Comparison of ENCODE assay signal across 15 cellular contexts in genomic region chr2:26235089-26235488, GRCh38. TPM values are rescaled to one million over a fixed set of nuclear protein-coding genes. Genes with fewer than 3 reads are reported as not detected.
DNase-seq lines count a peak whose midpoint lies in the region; ATAC-seq and TF ChIP-seq lines count a peak whose summit lies in the region.
"Had no signal": no experiment of that assay in that cellular context is flagged by ENCODE, and none has a peak within 500 bp of the region (broad histone marks: within the 10 kb centered on the region; RNA-seq: fewer than 3 reads in every experiment).

No MANE protein-coding gene starts in this region.

- ATAC-seq in activated CD8-positive, alpha-beta T cell treated with anti-CD3 and anti-CD28 coated beads, Interleukin-2, amount 10 ng/mL, durations not matched to agents 7 days and 5 days: no peak

- no peak overlapping the region for H2BK5ac ChIP-seq in H9 (ENCODE audit: insufficient read length, low read length)

- H2BK12ac ChIP-seq in H9 (ENCODE audit: insufficient read length, low read depth, low read length): no peak overlapping the region

- H3K4me2 ChIP-seq in H9 (ENCODE audit: insufficient read depth, insufficient read length, low read length): no peak overlapping the region
- H3K4me2 ChIP-seq: BLaER1 treated with 17β-estradiol and CSF1 and Interleukin-3, amounts not matched to agents 10 nM and 100 nM had no signal

- CTCF ChIA-PET in activated CD8-positive, alpha-beta T cell treated with anti-CD3 and anti-CD28 coated beads, Interleukin-2, amount 10 ng/mL, durations not matched to agents 7 days and 5 days (lab: Charles Lee): interaction anchor here (0.7 to 2.1 kb wide), 5 partner anchors 9 to 343 kb away, joined by 3 to 7 read pairs (median 6); partner anchors contain the start of gene HADHA

- H4K8ac ChIP-seq in H9 (replicated peaks; ENCODE audit: insufficient read length, low read depth, low read length): no peak overlapping the region

- no peak overlapping the region for H2AK5ac ChIP-seq in H9 (ENCODE audit: insufficient read length, low read length)

- no peak overlapping the region for H3K4me3 Mint-ChIP-seq in H9
- no peak overlapping the region for H3K4me3 Mint-ChIP-seq in activated CD8-positive, alpha-beta T cell treated with anti-CD3 and anti-CD28 coated beads, Interleukin-2, amount 10 ng/mL, durations not matched to agents 7 days and 5 days
- H3K4me3 Mint-ChIP-seq: activated naive CD4-positive, alpha-beta T cell treated with anti-CD3 and anti-CD28 coated beads for 36 hours had no signal

- no peak for DNase-seq in AG09309 (ENCODE audit: low read depth)
- no peak for DNase-seq in H9
- no peak for DNase-seq in WERI-Rb-1
- no peak for DNase-seq in activated CD8-positive, alpha-beta T cell treated with anti-CD3 and anti-CD28 coated beads, Interleukin-2, amount 10 ng/mL, durations not matched to agents 7 days and 5 days
- DNase-seq in tibial nerve (ENCODE audit: low spot score in 2 of 2): no peak
- DNase-seq in globus pallidus (ENCODE audit: low spot score): no peak
- DNase-seq in activated T-cell treated with anti-CD3 and anti-CD28 coated beads, Interleukin-2, amount 50 U/mL, for 48 hours: no peak
- DNase-seq: activated CD4-positive, alpha-beta T cell treated with anti-CD3 and anti-CD28 coated beads, Interleukin-2, amount 50 U/mL, for 4 hours; activated naive CD4-positive, alpha-beta T cell treated with anti-CD3 and anti-CD28 coated beads for 36 hours; dorsolateral prefrontal cortex; NCI-H1105 treated with DMSO at 0.1 percent for 48 hours; NCI-H526 treated with DMSO at 0.1 percent for 48 hours; retina had no signal

- no peak overlapping the region for H3K23ac ChIP-seq in H9 (ENCODE audit: insufficient read length, low read depth, low read length)

- peaks cover 27 to 69% (median 36%) of the 10 kb centered on the region in 3 experiments for H3K36me3 Mint-ChIP-seq in H9 (ENCODE audit: insufficient read depth in 1 of 3, low read depth in 3 of 3)
- peaks cover 56% of the 10 kb centered on the region for H3K36me3 Mint-ChIP-seq in activated CD8-positive, alpha-beta T cell treated with anti-CD3 and anti-CD28 coated beads, Interleukin-2, amount 10 ng/mL, durations not matched to agents 7 days and 5 days (ENCODE audit: low read depth)

- no CpG with 5 or more reads among the region's 9 CpGs for WGBS in H9 (ENCODE audit: extremely low coverage, insufficient read length, low lambda C conversion rate)
- 74% methylated on average over 9 of the region's 9 CpGs for WGBS in liver
- WGBS in tibial nerve, 2 donors: 85 to 89% methylated on average over 9 of the region's 9 CpGs

- no peaks in the 10 kb centered on the region for H4K20me1 ChIP-seq in H9 (ENCODE audit: control insufficient read depth, insufficient read depth, insufficient read length)

- no peak for TF ChIP-seq POLR2A in tibial nerve (IDR thresholded peaks at IDR 0.05)

- H3K4ac ChIP-seq in H9 (ENCODE audit: low read depth, low read length): no peak overlapping the region

- no peaks in the 10 kb centered on the region for H3K27me3 Mint-ChIP-seq in H9 (ENCODE audit: low read depth)
- no peaks in the 10 kb centered on the region for H3K27me3 Mint-ChIP-seq in activated CD8-positive, alpha-beta T cell treated with anti-CD3 and anti-CD28 coated beads, Interleukin-2, amount 10 ng/mL, durations not matched to agents 7 days and 5 days (ENCODE audit: low read depth)

- H3K18ac ChIP-seq in H9 (ENCODE audit: insufficient read length, low read depth, low read length): no peak overlapping the region

- H3K79me2 ChIP-seq in H9 (ENCODE audit: insufficient read depth, low read length): no peaks in the 10 kb centered on the region; the same call in 1 of the 2 replicates

- H3K4me1 Mint-ChIP-seq in H9: peaks cover 0 to under 1% of the 10 kb centered on the region in 2 experiments; a peak in 1 of 4 replicates
- peaks cover under 1% of the 10 kb centered on the region for H3K4me1 Mint-ChIP-seq in activated CD8-positive, alpha-beta T cell treated with anti-CD3 and anti-CD28 coated beads, Interleukin-2, amount 10 ng/mL, durations not matched to agents 7 days and 5 days (ENCODE audit: low read depth)

- no peak for TF ChIP-seq EP300 in tibial nerve (IDR thresholded peaks at IDR 0.05)

- H3K4me1 ChIP-seq in H9 (ENCODE audit: insufficient read depth, low read length) (no peaks in the 10 kb centered on the region), liver (ENCODE audit: control insufficient read depth in 4 of 4, insufficient read depth in 4 of 4, low read length in 3 of 4) (peaks cover 8 to 25% (median 22%) of the 10 kb centered on the region in 4 donors), tibial nerve (peaks cover 0 to 23% (median 8%) of the 10 kb centered on the region in 4 donors)

- TF ChIP-seq RAD21 in liver (IDR thresholded peaks at IDR 0.05): peak; percentile 64 to 78

- H3K36me3 ChIP-seq in WERI-Rb-1 (peaks cover 64% of the 10 kb centered on the region), liver (ENCODE audit: control insufficient read depth in 4 of 4, insufficient read depth in 3 of 4, low read depth in 1 of 4, low read length in 3 of 4) (peaks cover 16 to 68% (median 57%) of the 10 kb centered on the region in 4 donors), tibial nerve (peaks cover 0 to 85% (median 27%) of the 10 kb centered on the region in 3 donors)

- no peaks in the 10 kb centered on the region for H3K9me3 Mint-ChIP-seq in H9
- no peaks in the 10 kb centered on the region for H3K9me3 Mint-ChIP-seq in activated CD8-positive, alpha-beta T cell treated with anti-CD3 and anti-CD28 coated beads, Interleukin-2, amount 10 ng/mL, durations not matched to agents 7 days and 5 days (ENCODE audit: insufficient read depth)
- H3K9me3 Mint-ChIP-seq: activated naive CD4-positive, alpha-beta T cell treated with anti-CD3 and anti-CD28 coated beads for 36 hours had no signal

- no peaks in the 10 kb centered on the region for H3K79me1 ChIP-seq in H9 (ENCODE audit: insufficient read depth, low read depth, low read length, poor library complexity, severe bottlenecking)

- no peak overlapping the region for H4K91ac ChIP-seq in H9 (ENCODE audit: insufficient read length, low read depth, low read length)

- POLR2A ChIA-PET in activated CD8-positive, alpha-beta T cell treated with anti-CD3 and anti-CD28 coated beads, Interleukin-2, amount 10 ng/mL, durations not matched to agents 7 days and 5 days (lab: Charles Lee): interaction anchor here (0.9 to 2.1 kb wide), 2 partner anchors 9 to 10 kb away, joined by 3 to 9 read pairs; partner anchors contain the start of genes HADHA and HADHB

- no peak overlapping the region for H4K5ac ChIP-seq in H9 (ENCODE audit: insufficient read length, low read depth, low read length)

- no peak overlapping the region for H2BK15ac ChIP-seq in H9 (ENCODE audit: low read depth, low read length)

- H3K56ac ChIP-seq in H9 (ENCODE audit: insufficient read length, low read depth, low read length): no peak overlapping the region

- H3K9me3 ChIP-seq in H9 (ENCODE audit: control insufficient read depth, low read depth, low read length) (no peaks in the 10 kb centered on the region), WERI-Rb-1 (ENCODE audit: severe bottlenecking) (no peaks in the 10 kb centered on the region), liver (ENCODE audit: control insufficient read depth in 4 of 4, low read length in 3 of 4) (no peaks in the 10 kb centered on the region), tibial nerve (no peaks in the 10 kb centered on the region)
- H3K9me3 ChIP-seq: BLaER1 treated with 17β-estradiol and CSF1 and Interleukin-3, amounts not matched to agents 10 nM and 100 nM had no signal

- H3K9ac ChIP-seq in H9 (ENCODE audit: extremely low read depth, insufficient read length, low read length): no peak overlapping the region
- no peak overlapping the region for H3K9ac ChIP-seq in liver (ENCODE audit: low read depth in 1 of 2, low read length in 2 of 2)
- H3K9ac ChIP-seq: BLaER1 treated with 17β-estradiol and CSF1 and Interleukin-3, amounts not matched to agents 10 nM and 100 nM had no signal

- no peak overlapping the region for H2AFZ ChIP-seq in H9 (ENCODE audit: low read length)

- no peak overlapping the region for H3K27ac ChIP-seq in H9 (ENCODE audit: insufficient read length, low read depth, low read length)
- H3K27ac ChIP-seq in WERI-Rb-1: no peak overlapping the region
- H3K27ac ChIP-seq in liver (ENCODE audit: low read depth in 1 of 2, low read length in 2 of 2): no peak overlapping the region
- no peak overlapping the region for H3K27ac ChIP-seq in tibial nerve
- H3K27ac ChIP-seq: BLaER1 treated with 17β-estradiol and CSF1 and Interleukin-3, amounts not matched to agents 10 nM and 100 nM; dorsolateral prefrontal cortex had no signal

- H3T11ph ChIP-seq in H9 (ENCODE audit: low read length): no peak overlapping the region

- TF ChIP-seq CTCF in AG09309 (IDR thresholded peaks at IDR 0.05; ENCODE audit: control insufficient read depth, insufficient read depth, low read depth, low read length, missing control alignments) (peak; percentile 18), H9 (conservative IDR thresholded peaks at IDR 0.05) (peak; percentile 53), WERI-Rb-1 (IDR thresholded peaks at IDR 0.05; ENCODE audit: low read depth, low read length) (peak; percentile 39), liver (IDR thresholded peaks at IDR 0.05; ENCODE audit: low read depth, low read length, missing input control) (peak; percentile 41), tibial nerve (IDR thresholded peaks at IDR 0.05) (peak in 1 of 5 experiments; percentile 12)

- H3K23me2 ChIP-seq in H9 (ENCODE audit: insufficient read length, low read depth, low read length, poor library complexity, severe bottlenecking): no peaks in the 10 kb centered on the region

- no peak overlapping the region for H3K27ac Mint-ChIP-seq in H9
- no peak overlapping the region for H3K27ac Mint-ChIP-seq in activated CD8-positive, alpha-beta T cell treated with anti-CD3 and anti-CD28 coated beads, Interleukin-2, amount 10 ng/mL, durations not matched to agents 7 days and 5 days
- H3K27ac Mint-ChIP-seq: activated naive CD4-positive, alpha-beta T cell treated with anti-CD3 and anti-CD28 coated beads for 36 hours had no signal

- H3K14ac ChIP-seq in H9 (ENCODE audit: insufficient read depth, low read length): no peak overlapping the region

- H3K27me3 ChIP-seq in H9 (ENCODE audit: insufficient read depth, low read length) (no peaks in the 10 kb centered on the region), WERI-Rb-1 (ENCODE audit: insufficient read depth, low read depth, severe bottlenecking) (no peaks in the 10 kb centered on the region), liver (ENCODE audit: control insufficient read depth in 4 of 4, insufficient read depth in 4 of 4, low read length in 3 of 4) (no peaks in the 10 kb centered on the region), tibial nerve (no peaks in the 10 kb centered on the region)
- H3K27me3 ChIP-seq: BLaER1 treated with 17β-estradiol and CSF1 and Interleukin-3, amounts not matched to agents 10 nM and 100 nM; dorsolateral prefrontal cortex had no signal

- H2BK120ac ChIP-seq in H9 (ENCODE audit: low read depth, low read length, poor library complexity, severe bottlenecking): no peak overlapping the region

- H2BK20ac ChIP-seq in H9 (ENCODE audit: low read depth, low read length, poor library complexity, severe bottlenecking): no peak overlapping the region

- H3K4me3 ChIP-seq in AG09309 (ENCODE audit: control insufficient read depth, low read depth, low read length) (no peak overlapping the region), WERI-Rb-1 (ENCODE audit: low read depth, low read length) (no peak overlapping the region), liver (ENCODE audit: low read depth in 1 of 3, low read length in 3 of 3) (no peak overlapping the region), tibial nerve (no peak overlapping the region)
- H3K4me3 ChIP-seq: BLaER1 treated with 17β-estradiol and CSF1 and Interleukin-3, amounts not matched to agents 10 nM and 100 nM; dorsolateral prefrontal cortex had no signal

RNA-seq across cellular contexts. Expression of gene HADHA, which starts 9.3 kb away (rescaled TPM):
- total RNA-seq in H9 (2021) (111 and 112 TPM in 2 replicates), liver (100 to 1,000 TPM; 101 to 276 TPM), tibial nerve (100 to 1,000 TPM in 2 of 4 donors, 10 to 100 TPM in 2; 91.8 to 115 (median 104) TPM)
- 100 to 1,000 TPM; 126 to 191 TPM for polyA plus RNA-seq in liver
- 100 to 1,000 TPM; 119 to 124 TPM for total RNA-seq in activated CD8-positive, alpha-beta T cell treated with anti-CD3 and anti-CD28 coated beads, Interleukin-2, amount 10 ng/mL, durations not matched to agents 7 days and 5 days

RNA-seq across cellular contexts. Expression of gene HADHB, which starts 9.7 kb away (rescaled TPM):
- total RNA-seq in H9 (2021): 41.3 and 44.2 TPM in 2 replicates
- 100 to 1,000 TPM; 103 to 255 TPM for total RNA-seq in liver
- 100 to 1,000 TPM; 266 to 284 TPM for polyA plus RNA-seq in liver
- 10 to 100 TPM; 59.1 to 63.5 TPM for total RNA-seq in activated CD8-positive, alpha-beta T cell treated with anti-CD3 and anti-CD28 coated beads, Interleukin-2, amount 10 ng/mL, durations not matched to agents 7 days and 5 days
- 100 to 1,000 TPM in 3 of 4 donors, 10 to 100 TPM in 1; 68.1 to 121 (median 110) TPM for total RNA-seq in tibial nerve
